In genomic region chr17:34255381-34255732, GRCh38 we compare ENCODE assay signal across 11 cellular contexts. TPM values are rescaled to one million over a fixed set of nuclear protein-coding genes. Genes with fewer than 3 reads are reported as not detected.
DNase-seq lines count a peak whose midpoint lies in the region; ATAC-seq and TF ChIP-seq lines count a peak whose summit lies in the region.
"Had no signal": no experiment of that assay in that cellular context is flagged by ENCODE, and none has a peak within 500 bp of the region (broad histone marks: within the 10 kb centered on the region; RNA-seq: fewer than 3 reads in every experiment).

No MANE protein-coding gene starts in this region.

- peak overlapping the region; percentile 84 for H2BK5ac ChIP-seq in mesendoderm (ENCODE audit: low read length)

- H3K27me3 ChIP-seq in MG63: no peaks in the 10 kb centered on the region
- H3K27me3 ChIP-seq in mesendoderm (ENCODE audit: insufficient read depth, low read length, poor library complexity): no peaks in the 10 kb centered on the region
- no peaks in the 10 kb centered on the region for H3K27me3 ChIP-seq in thoracic aorta (replicated peaks; ENCODE audit: insufficient read depth)

- peak overlapping the region; percentile 38 for H3K4me3 ChIP-seq in MG63
- peak overlapping the region; percentile 69 for H3K4me3 ChIP-seq in coronary artery
- peak overlapping the region; percentile 44 for H3K4me3 ChIP-seq in mesendoderm (ENCODE audit: low read length)
- H3K4me3 ChIP-seq in thoracic aorta: peak overlapping the region; percentile 72

- no peak overlapping the region for H4K8ac ChIP-seq in mesendoderm (ENCODE audit: low read depth, low read length)

- H3K9ac ChIP-seq in mesendoderm (ENCODE audit: low read length): peak overlapping the region; percentile 87

- TF ChIP-seq CTCF in coronary artery (IDR thresholded peaks at IDR 0.05) (no peak), thoracic aorta (IDR thresholded peaks at IDR 0.05) (no peak)

- H3K4me1 ChIP-seq in mesendoderm (ENCODE audit: control insufficient read depth, low read depth, low read length): peaks cover 30% of the 10 kb centered on the region
- H3K4me1 ChIP-seq in thoracic aorta (ENCODE audit: control insufficient read depth in 1 of 2, low read depth in 2 of 2): peaks cover 47 to 76% of the 10 kb centered on the region in 2 donors

- H3K9me3 Mint-ChIP-seq in effector memory CD8-positive, alpha-beta T cell: no peaks in the 10 kb centered on the region

- no peak overlapping the region for H3K27ac Mint-ChIP-seq in effector memory CD8-positive, alpha-beta T cell
- H3K27ac Mint-ChIP-seq: activated naive CD8-positive, alpha-beta T cell had no signal

- no peak overlapping the region for H4K5ac ChIP-seq in mesendoderm (ENCODE audit: low read length)

- ATAC-seq in thoracic aorta (ENCODE audit: insufficient number of reproducible peaks, low FRiP score, low read depth): no peak
- ATAC-seq in effector memory CD8-positive, alpha-beta T cell (replicated peaks): no peak

- no peaks in the 10 kb centered on the region for H3K9me3 ChIP-seq in MG63
- H3K9me3 ChIP-seq in thoracic aorta: no peaks in the 10 kb centered on the region

- H3K36me3 Mint-ChIP-seq in effector memory CD8-positive, alpha-beta T cell (ENCODE audit: insufficient read depth): no peaks in the 10 kb centered on the region
- H3K36me3 Mint-ChIP-seq: activated naive CD8-positive, alpha-beta T cell had no signal

- peaks cover 0 to 3% of the 10 kb centered on the region in 2 donors for H3K4me1 Mint-ChIP-seq in effector memory CD8-positive, alpha-beta T cell (ENCODE audit: low read depth in 2 of 2)

- peak overlapping the region; percentile 79 for H3K4me2 ChIP-seq in mesendoderm (ENCODE audit: low read length)

- H2AK5ac ChIP-seq in mesendoderm (ENCODE audit: low read length): peak overlapping the region; percentile 61

- peak overlapping the region; percentile 82 for H2BK120ac ChIP-seq in mesendoderm (ENCODE audit: low read depth, low read length)

- DNase-seq in MG63 (no peak), coronary artery (ENCODE audit: low spot score) (no peak), mesendoderm (no peak), thoracic aorta (ENCODE audit: low spot score) (no peak), NCI-H146 (lab: John Stamatoyannopoulos, UW) (no peak), HuH-7 (ENCODE audit: low spot score) (no peak), SKM-1 (lab: John Stamatoyannopoulos, UW; ENCODE audit: unreplicated experiment) (no peak)
- no peak for DNase-seq in effector memory CD8-positive, alpha-beta T cell
- DNase-seq: GDM1 had no signal

- peaks cover 48 to 98% of the 10 kb centered on the region in 2 donors for H3K27me3 Mint-ChIP-seq in effector memory CD8-positive, alpha-beta T cell

- H3K4ac ChIP-seq in mesendoderm (ENCODE audit: low read depth, low read length): no peak overlapping the region

- H3K36me3 ChIP-seq in MG63 (no peaks in the 10 kb centered on the region), mesendoderm (ENCODE audit: control insufficient read depth, insufficient read depth, low read length) (no peaks in the 10 kb centered on the region), thoracic aorta (no peaks in the 10 kb centered on the region)

- no peaks in the 10 kb centered on the region for H3K79me2 ChIP-seq in mesendoderm (ENCODE audit: control insufficient read depth, insufficient read depth, low read length)

- H2BK15ac ChIP-seq in mesendoderm (replicated peaks; ENCODE audit: low read depth): no peak overlapping the region

- H3K18ac ChIP-seq in mesendoderm (ENCODE audit: low read length): peak overlapping the region; percentile 89

- H3K27ac ChIP-seq in coronary artery (peak overlapping the region; percentile 84 to 91), mesendoderm (ENCODE audit: low read depth, low read length) (peak overlapping the region; percentile 90), thoracic aorta (peak overlapping the region; percentile 75 to 84)

- H3K4me3 Mint-ChIP-seq in effector memory CD8-positive, alpha-beta T cell: no peak overlapping the region
- H3K4me3 Mint-ChIP-seq: activated naive CD8-positive, alpha-beta T cell had no signal

- H3K79me1 ChIP-seq in mesendoderm (ENCODE audit: low read length): no peaks in the 10 kb centered on the region

- no peak overlapping the region for H3K23ac ChIP-seq in mesendoderm (ENCODE audit: low read length)

- H3K56ac ChIP-seq in mesendoderm (ENCODE audit: low read length): peak overlapping the region; percentile 88

- WGBS in mesendoderm (ENCODE audit: extremely low coverage, insufficient coverage, low lambda C conversion rate): no CpG with 5 or more reads among the region's 5 CpGs

RNA-seq across cellular contexts. Expression of gene CCL2, which starts 0.3 kb away (rescaled TPM):
- 12.3 and 33.0 TPM in 2 replicates for total RNA-seq in MG63 (2014; rRNA removed; shearing (Covaris generic); ENCODE audit: low replicate concordance)
- polyA plus RNA-seq in mesendoderm (2013, experiment 1 of 2): 17.3 TPM
- 16.7 TPM for polyA plus RNA-seq in mesendoderm (2013, experiment 2 of 2)
- 100 to 1,000 TPM; 324 to 448 TPM for total RNA-seq in thoracic aorta
- total RNA-seq: T-helper 2 cell treated with Interferon-gamma antibody and Interleukin-4, amounts not matched to agents 100 ng/mL and 5 ng/mL, for 36 hours had no signal

RNA-seq across cellular contexts. Expression of gene CCL7, which starts 14.7 kb away (rescaled TPM):
- not detected in 2 replicates for total RNA-seq in MG63 (2014; rRNA removed; shearing (Covaris generic); ENCODE audit: low replicate concordance)
- polyA plus RNA-seq in mesendoderm (2013, experiment 1 of 2): not detected
- not detected for polyA plus RNA-seq in mesendoderm (2013, experiment 2 of 2)
- 1 to 10 TPM in 1 of 2 donors, not detected in 1; 1.3 TPM for total RNA-seq in thoracic aorta
- total RNA-seq: T-helper 2 cell treated with Interferon-gamma antibody and Interleukin-4, amounts not matched to agents 100 ng/mL and 5 ng/mL, for 36 hours had no signal

RNA-seq across cellular contexts. Expression of gene CCL11, which starts 30.2 kb away (rescaled TPM):
- not detected in 2 replicates for total RNA-seq in MG63 (2014; rRNA removed; shearing (Covaris generic); ENCODE audit: low replicate concordance)
- 0.03 TPM for polyA plus RNA-seq in mesendoderm (2013, experiment 1 of 2)
- polyA plus RNA-seq in mesendoderm (2013, experiment 2 of 2): not detected
- total RNA-seq in thoracic aorta: not detected
- total RNA-seq: T-helper 2 cell treated with Interferon-gamma antibody and Interleukin-4, amounts not matched to agents 100 ng/mL and 5 ng/mL, for 36 hours had no signal
